ENCODE assay signal across 19 cellular contexts in the genomic region with DNA sequence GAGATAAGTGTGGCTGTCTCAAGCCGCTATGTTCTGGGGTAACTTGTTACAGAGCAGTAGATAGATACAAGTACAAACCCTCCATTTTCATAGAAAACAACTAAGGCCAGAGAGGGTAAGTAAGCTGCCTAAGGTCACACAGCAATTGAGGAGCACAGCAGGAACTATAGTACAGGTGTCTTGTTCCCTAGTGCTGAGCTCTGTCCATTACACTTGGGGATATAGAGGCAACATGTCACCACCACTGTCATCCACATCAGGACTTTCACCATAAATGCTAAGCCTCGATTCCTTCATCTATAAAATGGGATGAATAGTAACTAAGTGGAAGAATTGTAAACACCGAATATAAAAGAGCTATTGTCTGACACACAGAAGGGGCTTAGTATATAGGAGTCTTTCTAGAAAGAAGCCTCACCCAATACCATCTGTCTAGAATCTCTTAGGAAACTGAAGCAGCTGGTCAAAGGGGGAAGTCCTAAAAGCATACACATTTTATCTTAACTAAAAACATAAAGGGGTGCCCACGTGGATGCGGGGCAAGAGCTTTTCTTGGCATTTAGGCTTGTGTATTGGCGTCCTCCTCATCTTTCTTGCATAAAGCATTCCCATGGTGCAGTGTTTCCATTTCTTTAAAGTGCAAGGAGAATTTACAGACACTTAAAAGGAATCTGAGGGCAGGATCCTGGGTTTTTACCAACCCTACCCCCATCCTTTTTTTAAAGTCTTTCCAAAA.
"Had no signal": no experiment of that assay in that cellular context is flagged by ENCODE, and none has a peak within 500 bp of the region (broad histone marks: within the 10 kb centered on the region; RNA-seq: fewer than 3 reads in every experiment).

No MANE protein-coding gene starts in this region.

- H3K4me1 ChIP-seq: esophagus squamous epithelium, spleen, stomach had no signal

- H3K27ac ChIP-seq: esophagus squamous epithelium, spleen, stomach, thoracic aorta had no signal

- H3K4me3 ChIP-seq: esophagus squamous epithelium, lung, spleen, stomach, thoracic aorta had no signal

- H3K36me3 ChIP-seq: esophagus squamous epithelium, spleen, stomach, thoracic aorta had no signal

- FAIRE-seq: kidney had no signal

- DNase-seq: esophagus squamous epithelium; foreskin fibroblast; kidney; left cardiac atrium; left ventricle myocardium superior; mesenchymal stem cell; naive thymus-derived CD4-positive, alpha-beta T cell; posterior cingulate gyrus; spleen; stimulated activated CD4-positive, alpha-beta T cell treated with anti-CD3 and anti-CD28 coated beads, Interleukin-15, amount 100 ng/mL, for 24 hours; stimulated activated CD4-positive, alpha-beta T cell treated with anti-CD3 and anti-CD28 coated beads, Interleukin-1b, Interleukin-23, amount 100 ng/mL, for 48 hours; stimulated activated CD4-positive, alpha-beta T cell treated with anti-CD3 and anti-CD28 coated beads, Interleukin-4, amount 100 ng/mL, for 4 hours; stimulated activated naive B cell treated with anti-CD40 and anti-IgM and Interleukin-4, amounts not matched to agents 10 μg/mL and 1 μg/mL and 100 μg/mL, for 72 hours; stomach; substantia nigra; trophoblast cell had no signal

- ATAC-seq: left cardiac atrium; left ventricle myocardium superior; naive thymus-derived CD4-positive, alpha-beta T cell; sciatic nerve; stimulated activated naive B cell treated with anti-CD40 and anti-IgM and Interleukin-4, amounts not matched to agents 10 μg/mL and 1 μg/mL and 100 μg/mL, for 72 hours had no signal

- H3K9me3 ChIP-seq: esophagus squamous epithelium, spleen, stomach, thoracic aorta had no signal
